ENCODE assay signal across 19 cellular contexts in the genomic region with DNA sequence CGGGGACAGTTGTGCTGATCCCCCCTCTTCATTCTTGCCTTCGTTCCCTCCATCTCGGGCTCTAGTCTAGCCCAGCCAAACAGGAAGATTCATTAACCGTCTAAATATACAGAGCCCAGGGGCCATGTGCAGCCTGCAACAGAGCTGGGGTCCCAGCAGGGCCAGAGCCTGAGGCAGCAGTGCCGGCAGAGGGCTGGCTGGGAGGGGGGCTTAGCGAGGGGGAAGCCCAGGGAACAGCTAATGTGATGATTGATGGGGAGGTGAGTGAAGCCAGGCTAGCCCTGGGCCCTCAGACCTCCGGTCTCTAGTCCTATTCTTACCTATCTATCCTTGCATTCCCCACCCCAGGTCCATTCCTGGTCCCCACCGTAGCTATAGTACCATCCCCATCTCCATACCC. TPM values are rescaled to one million over a fixed set of nuclear protein-coding genes. Genes with fewer than 3 reads are reported as not detected.
DNase-seq lines count a peak whose midpoint lies in the region; ATAC-seq and TF ChIP-seq lines count a peak whose summit lies in the region.
"Had no signal": no experiment of that assay in that cellular context is flagged by ENCODE, and none has a peak within 500 bp of the region (broad histone marks: within the 10 kb centered on the region; RNA-seq: fewer than 3 reads in every experiment).

No MANE protein-coding gene starts in this region.

- 77 to 89% (median 83%) methylated on average over 6 to 8 of the region's 8 CpGs for WGBS in psoas muscle, 3 donors

- no peak for ATAC-seq in psoas muscle
- ATAC-seq in GM19035 (IDR thresholded peaks at IDR 0.05; ENCODE audit: unreplicated experiment): no peak

- H3K27me3 Mint-ChIP-seq in nephron (ENCODE audit: low read depth): no peaks in the 10 kb centered on the region
- H3K27me3 Mint-ChIP-seq: B cell; CD4-positive, alpha-beta T cell had no signal

- H3K27ac Mint-ChIP-seq in nephron: peak overlapping the region in 2 of 3 experiments; percentile 49 to 62
- H3K27ac Mint-ChIP-seq: B cell; CD14-positive monocyte; CD4-positive, alpha-beta T cell; CD8-positive, alpha-beta memory T cell had no signal

- DNase-seq in NCI-H82 (lab: John Stamatoyannopoulos, UW) (peak; percentile 13), NCI-H82 treated with DMSO at 0.1 percent for 48 hours (lab: John Stamatoyannopoulos, UW; ENCODE audit: unreplicated experiment) (no peak), psoas muscle (no peak)
- DNase-seq: CD4-positive, alpha-beta T cell; CD8-positive, alpha-beta memory T cell; DMS 273 treated with DMSO at 0.1 percent for 48 hours; DMS79; EL; GF-D8; GM23248; H7; HCEC 1CT had no signal

- H3K36me3 ChIP-seq in HEK293 (ENCODE audit: control insufficient read depth in 2 of 2, insufficient read depth in 1 of 2, low read length in 2 of 2) (no peaks in the 10 kb centered on the region), psoas muscle (ENCODE audit: insufficient read depth in 1 of 2, low read depth in 1 of 2) (no peaks in the 10 kb centered on the region)
- H3K36me3 ChIP-seq: BLaER1 treated with 17β-estradiol and CSF1 and Interleukin-3, amounts not matched to agents 10 nM and 100 nM had no signal

- H3K9me3 Mint-ChIP-seq in nephron: peaks cover 2% of the 10 kb centered on the region
- H3K9me3 Mint-ChIP-seq: CD14-positive monocyte; CD4-positive, alpha-beta T cell; CD8-positive, alpha-beta memory T cell had no signal

- CTCF ChIA-PET in HEK293 (lab: Yijun Ruan, JAX): interaction anchor here (1.0 kb wide), 1 partner anchor 23 kb away, joined by 3 read pairs; no protein-coding TSS in a partner anchor

- H3K36me3 Mint-ChIP-seq in nephron (ENCODE audit: low read depth): no peaks in the 10 kb centered on the region
- H3K36me3 Mint-ChIP-seq: CD14-positive monocyte; CD8-positive, alpha-beta memory T cell had no signal

- H3K9me3 ChIP-seq in HEK293 (ENCODE audit: control insufficient read depth, insufficient read depth, low read depth, low read length): no peaks in the 10 kb centered on the region
- H3K9me3 ChIP-seq in psoas muscle: no peaks in the 10 kb centered on the region
- H3K9me3 ChIP-seq: BLaER1 treated with 17β-estradiol and CSF1 and Interleukin-3, amounts not matched to agents 10 nM and 100 nM had no signal

- H3K4me1 Mint-ChIP-seq in nephron: peaks cover 26% of the 10 kb centered on the region
- H3K4me1 Mint-ChIP-seq: B cell; CD8-positive, alpha-beta memory T cell had no signal

- H3K4me1 ChIP-seq in HEK293 (ENCODE audit: control insufficient read depth, insufficient read depth, low read length) (no peaks in the 10 kb centered on the region), psoas muscle (no peaks in the 10 kb centered on the region)

- POLR2A ChIA-PET in HEK293 (lab: Yijun Ruan, JAX): no interaction called here

- H3K4me3 ChIP-seq in HEK293 (ENCODE audit: low read depth, low read length) (no peak overlapping the region), psoas muscle (no peak overlapping the region)
- H3K4me3 ChIP-seq: BLaER1 treated with 17β-estradiol and CSF1 and Interleukin-3, amounts not matched to agents 10 nM and 100 nM; GM23248 had no signal

- intact Hi-C loops in psoas muscle (cut with DNase I): no loop called here

- H3K27ac ChIP-seq in HEK293 (ENCODE audit: extremely low read depth, low read depth, low read length): no peak overlapping the region
- H3K27ac ChIP-seq in psoas muscle: no peak overlapping the region
- H3K27ac ChIP-seq: 22Rv1; BLaER1 treated with 17β-estradiol and CSF1 and Interleukin-3, amounts not matched to agents 10 nM and 100 nM; GM23248 had no signal

- no peak overlapping the region for H3K4me3 Mint-ChIP-seq in nephron
- H3K4me3 Mint-ChIP-seq: B cell; CD14-positive monocyte; CD4-positive, alpha-beta T cell; CD8-positive, alpha-beta memory T cell had no signal

- TF ChIP-seq CTCF in HEK293 (tag by site-specific recombination; IDR thresholded peaks at IDR 0.05): no peak
- TF ChIP-seq CTCF in nephron (IDR thresholded peaks at IDR 0.05; ENCODE audit: unreplicated experiment in 3 of 3): no peak
- TF ChIP-seq CTCF in psoas muscle (IDR thresholded peaks at IDR 0.05): no peak

- peaks cover 0 to 15% (median 0%) of the 10 kb centered on the region in 3 donors for H3K27me3 ChIP-seq in psoas muscle (ENCODE audit: insufficient read depth in 3 of 3, low read length in 2 of 3)

TF ChIP-seq in HEK293, 187 proteins besides CTCF, POLR2A, EP300 and RAD21:
- TF ChIP-seq ZNF707 (tag by site-specific recombination; IDR thresholded peaks at IDR 0.05): no peak
- TF ChIP-seq, protein P1, sequence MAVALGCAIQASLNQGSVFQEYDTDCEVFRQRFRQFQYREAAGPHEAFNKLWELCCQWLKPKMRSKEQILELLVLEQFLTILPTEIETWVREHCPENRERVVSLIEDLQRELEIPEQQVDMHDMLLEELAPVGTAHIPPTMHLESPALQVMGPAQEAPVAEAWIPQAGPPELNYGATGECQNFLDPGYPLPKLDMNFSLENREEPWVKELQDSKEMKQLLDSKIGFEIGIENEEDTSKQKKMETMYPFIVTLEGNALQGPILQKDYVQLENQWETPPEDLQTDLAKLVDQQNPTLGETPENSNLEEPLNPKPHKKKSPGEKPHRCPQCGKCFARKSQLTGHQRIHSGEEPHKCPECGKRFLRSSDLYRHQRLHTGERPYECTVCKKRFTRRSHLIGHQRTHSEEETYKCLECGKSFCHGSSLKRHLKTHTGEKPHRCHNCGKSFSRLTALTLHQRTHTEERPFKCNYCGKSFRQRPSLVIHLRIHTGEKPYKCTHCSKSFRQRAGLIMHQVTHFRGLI (tag by site-specific recombination; IDR thresholded peaks at IDR 0.05): no peak
- no peak for TF ChIP-seq ZNF19 (tag by site-specific recombination; IDR thresholded peaks at IDR 0.05; ENCODE audit: low read depth)
- TF ChIP-seq ZNF341 (tag by site-specific recombination; IDR thresholded peaks at IDR 0.05; ENCODE audit: low read depth): peak; percentile 49; the same call in 1 of the 2 replicates

RNA-seq across cellular contexts. Expression of a gene that starts 22.3 kb away (rescaled TPM):
- 10 to 100 TPM; 10.9 to 14.9 (median 11.3) TPM for total RNA-seq in psoas muscle
- 10 to 100 TPM in 2 of 3 donors, 1 to 10 TPM in 1; 8.9 to 12.2 (median 11.2) TPM for polyA plus RNA-seq in psoas muscle
